1 cellular context compared by ENCODE assay signal in the genomic region with DNA sequence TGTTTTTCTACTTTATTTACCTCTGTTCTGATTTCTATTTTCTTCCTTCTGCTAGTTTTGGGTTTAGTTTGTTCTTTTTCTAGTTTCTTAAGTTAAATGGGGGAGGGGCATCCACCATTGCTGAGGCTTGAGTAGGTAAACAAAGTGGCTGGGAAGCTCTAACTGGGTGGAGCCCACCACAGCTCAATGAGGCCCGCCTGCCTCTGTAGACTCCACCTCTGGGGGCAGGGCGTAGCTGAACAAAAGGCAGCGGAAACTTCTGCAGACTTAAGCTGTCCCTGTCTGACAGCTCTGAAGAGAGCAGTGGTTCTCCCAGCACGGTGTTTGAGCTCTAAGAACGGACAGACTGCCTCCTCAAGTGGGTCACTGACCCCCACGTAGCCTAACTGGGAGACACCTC.
A peak's percentile ranks its signal among the peaks of the same experiment; 100 is the strongest.
TF ChIP-seq lines count a peak whose summit lies in the region.

No MANE protein-coding gene starts in this region.

TF ChIP-seq in H1, 55 proteins besides CTCF, POLR2A, EP300 and RAD21:
- TF ChIP-seq SP1 (IDR thresholded peaks at IDR 0.05; ENCODE audit: low read depth, low read length) (0 out of 2 replicates have a peak, but pooled peaks have one; percentile 14), YY1 (IDR thresholded peaks at IDR 0.05; ENCODE audit: low read depth, low read length) (0 out of 2 replicates have a peak, but pooled peaks have one; percentile 27)
TF ChIP-seq in H1: peak in this region for 2; not testable (repeated sequence) for 53.
